19 cellular contexts compared by ENCODE assay signal in the genomic region with DNA sequence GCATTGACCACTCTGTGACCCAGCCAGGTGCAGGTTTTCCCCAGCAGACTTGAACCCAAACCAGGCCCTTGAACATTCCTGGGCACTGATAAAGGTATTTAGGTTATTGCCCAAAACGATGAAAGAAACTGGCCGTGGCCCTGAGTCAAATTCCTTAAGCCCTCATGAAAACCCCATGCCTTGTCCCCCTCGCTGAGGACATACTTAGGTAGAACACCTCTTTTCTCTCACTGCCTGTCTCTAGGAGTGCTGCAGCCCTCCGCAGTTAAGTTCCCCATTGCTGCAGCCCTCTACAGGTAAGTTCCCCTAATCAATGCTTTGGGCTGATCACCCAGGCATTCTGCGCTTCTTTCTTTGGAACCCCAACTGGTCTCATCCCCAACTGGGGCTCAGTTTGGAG.
A peak's percentile ranks its signal among the peaks of the same experiment; 100 is the strongest.
DNase-seq lines count a peak whose midpoint lies in the region; ATAC-seq, FAIRE-seq and TF ChIP-seq lines count a peak whose summit lies in the region.
"Had no signal": no experiment of that assay in that cellular context is flagged by ENCODE, and none has a peak within 500 bp of the region (broad histone marks: within the 10 kb centered on the region; RNA-seq: fewer than 3 reads in every experiment).

No MANE protein-coding gene starts in this region.

- H3K9me3 ChIP-seq in HUES48 (ENCODE audit: control insufficient read depth, insufficient read depth, low read length) (no peaks in the 10 kb centered on the region), H1 (ENCODE audit: insufficient read depth in 2 of 2, low read depth in 1 of 2, low read length in 1 of 2) (no peaks in the 10 kb centered on the region)
- H3K9me3 ChIP-seq: BLaER1 had no signal

- H3K18ac ChIP-seq in H1 (ENCODE audit: extremely low read depth, low read length), result no peak overlapping the region
- H3K18ac ChIP-seq in mesendoderm (ENCODE audit: low read length), result peak overlapping the region; percentile 91

- peaks cover 20% of the 10 kb centered on the region for H3K36me3 ChIP-seq in GM23338 (ENCODE audit: insufficient read depth)
- no peaks in the 10 kb centered on the region for H3K36me3 ChIP-seq in HUES48 (ENCODE audit: control insufficient read depth, insufficient read depth, low read length)
- H3K36me3 ChIP-seq in H1 (ENCODE audit: control insufficient read depth in 2 of 4, insufficient read depth in 4 of 4, low read length in 3 of 4), result no peaks in the 10 kb centered on the region
- no peaks in the 10 kb centered on the region for H3K36me3 ChIP-seq in mesendoderm (ENCODE audit: control insufficient read depth, insufficient read depth, low read length)
- H3K36me3 ChIP-seq: BLaER1 had no signal

- H3K9me3 Mint-ChIP-seq in GM23338, result peaks cover 7% of the 10 kb centered on the region; the same call in 1 of the 3 replicates

- peak; percentile 90 for FAIRE-seq in H1 (lab: Jason Lieb, UNC)
- FAIRE-seq: GM12892, GM18507, HTR-8/SVneo had no signal

- peaks cover 29% of the 10 kb centered on the region for H3K4me1 Mint-ChIP-seq in GM23338
- H3K4me1 Mint-ChIP-seq: CD14-positive monocyte; CD4-positive, alpha-beta memory T cell had no signal

- H3K14ac ChIP-seq in H1 (ENCODE audit: insufficient read length), result no peak overlapping the region

- no peak for DNase-seq in GM23338 (ENCODE audit: low spot score)
- no peak for DNase-seq in H1 (ENCODE audit: low read depth in 1 of 2, low spot score in 2 of 2)
- peak; percentile 71 for DNase-seq in mesendoderm
- DNase-seq in activated gamma-delta T cell treated with Interleukin-2 at 50 U/mL for 16 hours, result no peak
- DNase-seq in stimulated activated CD4-positive, alpha-beta T cell treated with anti-CD3 and anti-CD28 coated beads, Interleukin-4, amount 100 ng/mL, for 24 hours, result no peak
- DNase-seq: 8988T; CD4-positive, alpha-beta memory T cell; DMS153; DMS79; GDM1; GOT3; HCEC 1CT had no signal

- TF ChIP-seq POLR2A in H1 (IDR thresholded peaks at IDR 0.05; ENCODE audit: control extremely low read depth in 1 of 2, low read depth in 2 of 2, low read length in 2 of 2), result no peak

- no peak overlapping the region for H2BK5ac ChIP-seq in H1 (ENCODE audit: low read depth, low read length)
- peak overlapping the region; percentile 94 for H2BK5ac ChIP-seq in mesendoderm (ENCODE audit: low read length)

- TF ChIP-seq CTCF in GM23338 (conservative IDR thresholded peaks at IDR 0.05; ENCODE audit: low read depth in 2 of 2) (no peak), H1 (IDR thresholded peaks at IDR 0.05; ENCODE audit: control extremely low read depth in 1 of 3, insufficient read depth in 1 of 3, low read depth in 1 of 3, low read length in 3 of 3) (peak in 2 of 3 experiments; percentile 13 to 21; a peak in 1 of 4 replicates)

- no peak overlapping the region for H2BK20ac ChIP-seq in H1 (ENCODE audit: low read length)

- H3K36me3 Mint-ChIP-seq in GM23338 (ENCODE audit: low read depth), result no peaks in the 10 kb centered on the region; the same call in 2 of the 3 replicates
- H3K36me3 Mint-ChIP-seq: CD14-positive monocyte; CD4-positive, alpha-beta memory T cell had no signal

- POLR2A ChIA-PET in H1 (lab: Charles Lee; ENCODE audit: partially characterized antibody), result interaction anchor here (2.1 kb wide), 1 partner anchor 10 kb away, joined by 4 read pairs; no protein-coding TSS in a partner anchor

- no peaks in the 10 kb centered on the region for H3K79me2 ChIP-seq in GM23338 (replicated peaks; ENCODE audit: insufficient read depth)
- H3K79me2 ChIP-seq in H1 (ENCODE audit: control insufficient read depth in 1 of 2, insufficient read depth in 2 of 2, low read length in 2 of 2), result no peaks in the 10 kb centered on the region
- no peaks in the 10 kb centered on the region for H3K79me2 ChIP-seq in mesendoderm (ENCODE audit: control insufficient read depth, insufficient read depth, low read length)

- no peak overlapping the region for H3K56ac ChIP-seq in H1 (replicated peaks; ENCODE audit: insufficient read length, low read depth, low read length)
- peak overlapping the region; percentile 85 for H3K56ac ChIP-seq in mesendoderm (ENCODE audit: low read length)

- H4K91ac ChIP-seq in H1 (replicated peaks; ENCODE audit: insufficient read length, low read length), result no peak overlapping the region

- H3K9me2 ChIP-seq in GM23338 (ENCODE audit: insufficient read depth), result no peaks in the 10 kb centered on the region

- no peak overlapping the region for H4K8ac ChIP-seq in H1 (ENCODE audit: extremely low read depth, insufficient read depth, low read length)
- peak overlapping the region; percentile 65 for H4K8ac ChIP-seq in mesendoderm (ENCODE audit: low read depth, low read length)

- H3K23me2 ChIP-seq in H1 (ENCODE audit: low read depth, low read length), result no peaks in the 10 kb centered on the region

- H3K4me1 ChIP-seq in GM23338 (ENCODE audit: insufficient read depth) (no peaks in the 10 kb centered on the region), HUES48 (ENCODE audit: control insufficient read depth, insufficient read depth, low read length) (peaks cover 30% of the 10 kb centered on the region), H1 (replicated peaks in 1 of 4; ENCODE audit: control insufficient read depth in 3 of 4, insufficient read depth in 4 of 4, low read length in 3 of 4) (peaks cover 0 to 3% (median under 1%) of the 10 kb centered on the region in 4 experiments; a peak in 2 of 7 replicates), mesendoderm (ENCODE audit: control insufficient read depth, low read depth, low read length) (peaks cover 10% of the 10 kb centered on the region)
- H3K4me1 ChIP-seq: BLaER1 had no signal

- H3K27me3 ChIP-seq in GM23338 (ENCODE audit: insufficient read depth) (no peaks in the 10 kb centered on the region), HUES48 (ENCODE audit: control insufficient read depth, insufficient read depth, low read length) (no peaks in the 10 kb centered on the region), H1 (replicated peaks in 1 of 4; ENCODE audit: control insufficient read depth in 3 of 4, extremely low read depth in 1 of 4, insufficient read depth in 3 of 4, low read length in 3 of 4) (no peaks in the 10 kb centered on the region), mesendoderm (ENCODE audit: insufficient read depth, low read length, poor library complexity) (no peaks in the 10 kb centered on the region)
- H3K27me3 ChIP-seq: BLaER1 had no signal

- no peaks in the 10 kb centered on the region for H3F3A ChIP-seq in GM23338 (replicated peaks; ENCODE audit: low read depth)

- no peaks in the 10 kb centered on the region for H3K79me1 ChIP-seq in H1 (ENCODE audit: low read depth, low read length)
- H3K79me1 ChIP-seq in mesendoderm (ENCODE audit: low read length), result no peaks in the 10 kb centered on the region

- TF ChIP-seq RAD21 in H1 (IDR thresholded peaks at IDR 0.05 in 1 of 2, conservative IDR thresholded peaks at IDR 0.05 in 1 of 2; ENCODE audit: low read depth in 2 of 2, low read length in 2 of 2), result peak in 1 of 2 experiments; percentile 22; a peak in 2 of 4 replicates

- H4K5ac ChIP-seq in H1 (ENCODE audit: insufficient read length, low read depth, low read length) (no peak overlapping the region), mesendoderm (ENCODE audit: low read length) (peak overlapping the region; percentile 36)

- no peak overlapping the region for H2AFZ ChIP-seq in GM23338
- no peak overlapping the region for H2AFZ ChIP-seq in H1 (ENCODE audit: low read length)

- no peak overlapping the region for H3K27ac ChIP-seq in GM23338 (ENCODE audit: low read depth)
- peak overlapping the region; percentile 56 for H3K27ac ChIP-seq in HUES48 (ENCODE audit: low read depth, low read length)
- no peak overlapping the region for H3K27ac ChIP-seq in H1 (ENCODE audit: low read depth, low read length)
- H3K27ac ChIP-seq in mesendoderm (ENCODE audit: low read depth, low read length), result peak overlapping the region; percentile 85
- H3K27ac ChIP-seq: BLaER1 had no signal

- H3K4me2 ChIP-seq in GM23338, result no peak overlapping the region
- H3K4me2 ChIP-seq in H1 (ENCODE audit: insufficient read depth in 1 of 2, low read depth in 2 of 2, low read length in 2 of 2), result no peak overlapping the region
- no peak overlapping the region for H3K4me2 ChIP-seq in mesendoderm (ENCODE audit: low read length)
- H3K4me2 ChIP-seq: BLaER1 had no signal

- no peaks in the 10 kb centered on the region for H3K27me3 Mint-ChIP-seq in GM23338 (ENCODE audit: insufficient read depth, low read depth, poor library complexity)

- H3K4me3 ChIP-seq in GM23338, result no peak overlapping the region
- no peak overlapping the region for H3K4me3 ChIP-seq in HUES48 (ENCODE audit: low read depth, low read length)
- no peak overlapping the region for H3K4me3 ChIP-seq in H1 (ENCODE audit: extremely low read depth in 1 of 4, insufficient read depth in 2 of 4, low read depth in 3 of 4, low read length in 4 of 4)
- H3K4me3 ChIP-seq in mesendoderm (ENCODE audit: low read length), result no peak overlapping the region
- H3K4me3 ChIP-seq: BLaER1 had no signal

- H3K4me3 Mint-ChIP-seq in GM23338, result no peak overlapping the region
- H3K4me3 Mint-ChIP-seq: CD14-positive monocyte; CD4-positive, alpha-beta memory T cell had no signal

- no peak for TF ChIP-seq EP300 in H1 (IDR thresholded peaks at IDR 0.05; ENCODE audit: borderline replicate concordance in 1 of 2, low read depth in 2 of 2, low read length in 2 of 2)

- H2AK5ac ChIP-seq in H1 (ENCODE audit: low read depth, low read length) (no peak overlapping the region), mesendoderm (ENCODE audit: low read length) (peak overlapping the region; percentile 45)

- WGBS in H1 (ENCODE audit: extremely low coverage in 1 of 2, insufficient coverage in 1 of 2, insufficient read length in 1 of 2, insufficient replicate concordance in 2 of 2, low coverage in 1 of 2, low lambda C conversion rate in 2 of 2, missing lambda C conversion rate in 1 of 2), 2 experiments, result 60% methylated on average over 5 of the region's 5 CpGs; no CpG with 5 or more reads in 1 of the 2 experiments
- no CpG with 5 or more reads among the region's 5 CpGs for WGBS in mesendoderm (ENCODE audit: extremely low coverage, insufficient coverage, low lambda C conversion rate)

- no peak overlapping the region for H2BK12ac ChIP-seq in H1 (ENCODE audit: low read depth, low read length)

- H4K20me1 ChIP-seq in GM23338 (replicated peaks; ENCODE audit: insufficient read depth) (no peaks in the 10 kb centered on the region), H1 (replicated peaks in 1 of 2; ENCODE audit: control insufficient read depth in 1 of 2, insufficient read depth in 2 of 2, low read length in 2 of 2) (no peaks in the 10 kb centered on the region)
- H4K20me1 ChIP-seq: BLaER1 had no signal

- no peak overlapping the region for H3K4ac ChIP-seq in H1 (replicated peaks; ENCODE audit: insufficient read length, low read depth, low read length)
- peak overlapping the region; percentile 99 for H3K4ac ChIP-seq in mesendoderm (ENCODE audit: low read depth, low read length)

- H2BK15ac ChIP-seq in H1 (ENCODE audit: low read length) (no peak overlapping the region), mesendoderm (replicated peaks; ENCODE audit: low read depth) (no peak overlapping the region)

- H2BK120ac ChIP-seq in H1 (replicated peaks; ENCODE audit: low read depth, low read length), result no peak overlapping the region
- H2BK120ac ChIP-seq in mesendoderm (ENCODE audit: low read depth, low read length), result peak overlapping the region; percentile 98

- no peak overlapping the region for H3K27ac Mint-ChIP-seq in GM23338
- H3K27ac Mint-ChIP-seq: CD14-positive monocyte; CD4-positive, alpha-beta memory T cell had no signal

- peak; percentile 93 for ATAC-seq in GM23338
- ATAC-seq in HG03432 (IDR thresholded peaks at IDR 0.05; ENCODE audit: unreplicated experiment), result no peak

- no peak overlapping the region for H3K9ac ChIP-seq in HUES48 (ENCODE audit: low read depth, low read length)
- no peak overlapping the region for H3K9ac ChIP-seq in H1 (replicated peaks in 1 of 4; ENCODE audit: extremely low read depth in 1 of 4, low read depth in 3 of 4, low read length in 3 of 4)
- peak overlapping the region; percentile 62 for H3K9ac ChIP-seq in mesendoderm (ENCODE audit: low read length)
- H3K9ac ChIP-seq: BLaER1 had no signal

- CTCF ChIA-PET in H1 (lab: Charles Lee; ENCODE audit: partially characterized antibody), result interaction anchor here (0.8 to 1.3 kb wide), 4 partner anchors 10 to 59 kb away, joined by 3 to 5 read pairs (median 4); no protein-coding TSS in a partner anchor

- H3K23ac ChIP-seq in H1 (ENCODE audit: insufficient read length), result no peak overlapping the region
- H3K23ac ChIP-seq in mesendoderm (ENCODE audit: low read length), result no peak overlapping the region

Comparison
In these comparisons a context has a peak if more than half of its experiments do, and no peak if none do; other contexts are left out.
1. H3K27ac ChIP-seq: peak in HUES48 (single experiment) and mesendoderm (single experiment); none in GM23338 (single experiment) and H1 (single experiment).
2. CTCF ChIP-seq: peak in H1 (2 of 3); none in GM23338 (0 of 2).